ENCODE assay signal across 27 cellular contexts in genomic region chr15:71362556-71362955, GRCh38.
"Had no signal": no experiment of that assay in that cellular context is flagged by ENCODE, and none has a peak within 500 bp of the region (broad histone marks: within the 10 kb centered on the region; RNA-seq: fewer than 3 reads in every experiment).

No MANE protein-coding gene starts in this region.

- H3K9me3 ChIP-seq: ascending aorta, esophagus squamous epithelium, gastroesophageal sphincter had no signal

- H3K27ac Mint-ChIP-seq: activated CD4-positive, alpha-beta memory T cell treated with anti-CD3 and anti-CD28 coated beads, Interleukin-2, amount 10 ng/mL, durations not matched to agents 7 days and 5 days; activated CD4-positive, alpha-beta T cell treated with anti-CD3 and anti-CD28 coated beads, Interleukin-2, amount 10 ng/mL, durations not matched to agents 7 days and 5 days; activated naive CD4-positive, alpha-beta T cell treated with anti-CD3 and anti-CD28 coated beads, Interleukin-2, amount 10 ng/mL, durations not matched to agents 7 days and 5 days; activated naive CD8-positive, alpha-beta T cell treated with anti-CD3 and anti-CD28 coated beads, Interleukin-2, amount 10 ng/mL, durations not matched to agents 7 days and 5 days; activated T-cell treated with anti-CD3 and anti-CD28 coated beads, Interleukin-2, amount 50 U/mL, for 24 hours; activated T-cell treated with anti-CD3 and anti-CD28 coated beads, Interleukin-2, amount 50 U/mL, for 72 hours; effector memory CD8-positive, alpha-beta T cell had no signal

- H3K27me3 Mint-ChIP-seq: activated CD4-positive, alpha-beta memory T cell treated with anti-CD3 and anti-CD28 coated beads, Interleukin-2, amount 10 ng/mL, durations not matched to agents 7 days and 5 days; activated CD4-positive, alpha-beta T cell treated with anti-CD3 and anti-CD28 coated beads, Interleukin-2, amount 10 ng/mL, durations not matched to agents 7 days and 5 days; activated naive CD8-positive, alpha-beta T cell treated with anti-CD3 and anti-CD28 coated beads, Interleukin-2, amount 10 ng/mL, durations not matched to agents 7 days and 5 days; brain; central memory CD8-positive, alpha-beta T cell had no signal

- H3K27me3 ChIP-seq: ascending aorta, esophagus squamous epithelium, gastroesophageal sphincter, heart right ventricle, hepatocyte had no signal

- ATAC-seq: activated naive CD4-positive, alpha-beta T cell treated with anti-CD3 and anti-CD28 coated beads, Interleukin-2, amount 50 U/mL, for 72 hours; activated T-cell treated with anti-CD3 and anti-CD28 coated beads, Interleukin-2, amount 50 U/mL, for 72 hours; effector memory CD8-positive, alpha-beta T cell; gastroesophageal sphincter; heart right ventricle had no signal

- H3K4me1 Mint-ChIP-seq: activated CD4-positive, alpha-beta T cell treated with anti-CD3 and anti-CD28 coated beads, Interleukin-2, amount 10 ng/mL, durations not matched to agents 7 days and 5 days; activated naive CD4-positive, alpha-beta T cell treated with anti-CD3 and anti-CD28 coated beads, Interleukin-2, amount 10 ng/mL, durations not matched to agents 7 days and 5 days; activated naive CD8-positive, alpha-beta T cell treated with anti-CD3 and anti-CD28 coated beads, Interleukin-2, amount 10 ng/mL, durations not matched to agents 7 days and 5 days; central memory CD8-positive, alpha-beta T cell had no signal

- H3K79me2 ChIP-seq: hepatocyte had no signal

- H2AFZ ChIP-seq: hepatocyte had no signal

- H3K36me3 ChIP-seq: ascending aorta, esophagus squamous epithelium, gastroesophageal sphincter, heart right ventricle had no signal

- H3K36me3 Mint-ChIP-seq: activated naive CD4-positive, alpha-beta T cell treated with anti-CD3 and anti-CD28 coated beads, Interleukin-2, amount 10 ng/mL, durations not matched to agents 7 days and 5 days; activated naive CD8-positive, alpha-beta T cell treated with anti-CD3 and anti-CD28 coated beads, Interleukin-2, amount 10 ng/mL, durations not matched to agents 7 days and 5 days; brain had no signal

- DNase-seq: activated CD4-positive, alpha-beta memory T cell treated with anti-CD3 and anti-CD28 coated beads, Interleukin-2, amount 10 ng/mL, durations not matched to agents 7 days and 5 days; activated CD4-positive, alpha-beta T cell treated with anti-CD3 and anti-CD28 coated beads for 1 hour; activated CD4-positive, alpha-beta T cell treated with anti-CD3 and anti-CD28 coated beads for 4 hours; activated CD4-positive, alpha-beta T cell treated with anti-CD3 and anti-CD28 coated beads, Interleukin-2, amount 10 ng/mL, durations not matched to agents 7 days and 5 days; activated CD4-positive, alpha-beta T cell treated with anti-CD3 and anti-CD28 coated beads, Interleukin-2, amount 50 U/mL, for 4 hours; activated CD8-positive, alpha-beta memory T cell treated with anti-CD3 and anti-CD28 coated beads, Interleukin-2, amount 50 U/mL, for 48 hours; activated gamma-delta T cell; activated naive CD4-positive, alpha-beta T cell; activated naive CD4-positive, alpha-beta T cell treated with anti-CD3 and anti-CD28 coated beads, Interleukin-2, amount 10 ng/mL, durations not matched to agents 7 days and 5 days; activated naive CD8-positive, alpha-beta T cell treated with anti-CD3 and anti-CD28 coated beads, Interleukin-2, amount 10 ng/mL, durations not matched to agents 7 days and 5 days; activated T-cell treated with anti-CD3 and anti-CD28 coated beads for 4 hours; activated T-cell treated with anti-CD3 and anti-CD28 coated beads, Interleukin-2, amount 50 U/mL, for 24 hours; activated T-cell treated with anti-CD3 and anti-CD28 coated beads, Interleukin-2, amount 50 U/mL, for 72 hours; dermis blood vessel endothelial cell; effector CD4-positive, alpha-beta T cell; effector memory CD8-positive, alpha-beta T cell; esophagus squamous epithelium; foreskin melanocyte; heart right ventricle; T-helper 2 cell had no signal

- H3K4me2 ChIP-seq: hepatocyte had no signal

- H3K27ac ChIP-seq: ascending aorta, coronary artery, esophagus squamous epithelium, gastroesophageal sphincter, heart right ventricle, hepatocyte had no signal

- H3K9me3 Mint-ChIP-seq: activated CD4-positive, alpha-beta memory T cell treated with anti-CD3 and anti-CD28 coated beads, Interleukin-2, amount 10 ng/mL, durations not matched to agents 7 days and 5 days; activated CD4-positive, alpha-beta T cell treated with anti-CD3 and anti-CD28 coated beads, Interleukin-2, amount 10 ng/mL, durations not matched to agents 7 days and 5 days; central memory CD8-positive, alpha-beta T cell; effector memory CD8-positive, alpha-beta T cell had no signal

- H3K4me3 Mint-ChIP-seq: activated CD4-positive, alpha-beta memory T cell treated with anti-CD3 and anti-CD28 coated beads, Interleukin-2, amount 10 ng/mL, durations not matched to agents 7 days and 5 days; activated CD4-positive, alpha-beta T cell treated with anti-CD3 and anti-CD28 coated beads, Interleukin-2, amount 10 ng/mL, durations not matched to agents 7 days and 5 days; activated naive CD4-positive, alpha-beta T cell treated with anti-CD3 and anti-CD28 coated beads, Interleukin-2, amount 10 ng/mL, durations not matched to agents 7 days and 5 days; activated naive CD8-positive, alpha-beta T cell treated with anti-CD3 and anti-CD28 coated beads, Interleukin-2, amount 10 ng/mL, durations not matched to agents 7 days and 5 days; activated T-cell treated with anti-CD3 and anti-CD28 coated beads, Interleukin-2, amount 50 U/mL, for 24 hours; activated T-cell treated with anti-CD3 and anti-CD28 coated beads, Interleukin-2, amount 50 U/mL, for 72 hours; brain; central memory CD8-positive, alpha-beta T cell; effector memory CD8-positive, alpha-beta T cell had no signal

- H3K4me3 ChIP-seq: ascending aorta, coronary artery, esophagus squamous epithelium, gastroesophageal sphincter, heart right ventricle, hepatocyte had no signal
